Comparison of ENCODE assay signal across 33 cellular contexts in the genomic region with DNA sequence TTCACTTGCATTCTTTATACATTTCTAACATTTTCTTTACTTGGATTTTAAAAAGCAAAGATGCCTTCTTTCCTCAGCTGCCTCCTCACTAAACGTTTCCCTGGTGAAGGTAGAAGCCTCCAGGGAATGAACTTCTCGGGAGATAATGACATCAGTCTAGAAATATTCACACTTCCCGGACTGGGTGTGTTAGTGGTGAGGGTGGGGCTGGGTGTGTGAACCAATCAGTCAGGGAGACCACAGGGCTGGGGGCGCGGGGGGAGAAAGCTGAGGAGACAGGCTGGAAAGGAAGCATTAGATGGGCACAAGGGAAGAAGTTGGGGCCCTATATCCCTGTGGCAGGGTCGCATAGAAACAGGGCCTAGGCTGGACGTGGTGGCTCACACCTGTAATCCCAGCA. TPM values are rescaled to one million over a fixed set of nuclear protein-coding genes. Genes with fewer than 3 reads are reported as not detected.
DNase-seq lines count a peak whose midpoint lies in the region; FAIRE-seq and TF ChIP-seq lines count a peak whose summit lies in the region.
"Had no signal": no experiment of that assay in that cellular context is flagged by ENCODE, and none has a peak within 500 bp of the region (broad histone marks: within the 10 kb centered on the region; RNA-seq: fewer than 3 reads in every experiment).

No MANE protein-coding gene starts in this region.

- H3K4me3 Mint-ChIP-seq in astrocyte (ENCODE audit: unreplicated experiment) = no peak overlapping the region
- H3K4me3 Mint-ChIP-seq: activated B cell treated with CpG ODN at 0.5 μM for 24 hours; CD4-positive, alpha-beta memory T cell; H9; memory B cell; stimulated activated naive CD8-positive, alpha-beta T cell treated with anti-CD3 and anti-CD28 coated beads, Interleukin-15, Interleukin-2, amounts not matched to agents 100 ng/mL and 50 ng/mL, for 24 hours had no signal

- FAIRE-seq in astrocyte (lab: Jason Lieb, UNC) = no peak
- FAIRE-seq: A204.1, colon had no signal

- TF ChIP-seq CTCF in HEK293 (tag by site-specific recombination; IDR thresholded peaks at IDR 0.05) = no peak
- TF ChIP-seq CTCF in astrocyte (IDR thresholded peaks at IDR 0.05; ENCODE audit: insufficient read depth, low read depth, low read length) = no peak

- peaks cover 24% of the 10 kb centered on the region for H3K27me3 Mint-ChIP-seq in astrocyte (ENCODE audit: low read depth, unreplicated experiment)

- H3K9ac ChIP-seq in astrocyte (ENCODE audit: low read length) = no peak overlapping the region

- H3K4me3 ChIP-seq in HEK293 (ENCODE audit: low read depth, low read length) (no peak overlapping the region), astrocyte (ENCODE audit: insufficient read depth, low read depth, low read length) (no peak overlapping the region)
- H3K4me3 ChIP-seq: adrenal gland, heart left ventricle, Peyer's patch, sigmoid colon, SJCRH30, thoracic aorta had no signal

- CTCF ChIA-PET in HEK293 (lab: Yijun Ruan, JAX) = no interaction called here

- H3K4me2 ChIP-seq in astrocyte (ENCODE audit: low read length) = no peak overlapping the region

- H3K27ac ChIP-seq in HEK293 (ENCODE audit: extremely low read depth, low read depth, low read length) (no peak overlapping the region), astrocyte (ENCODE audit: low read depth, low read length) (no peak overlapping the region)
- H3K27ac ChIP-seq: adrenal gland, heart left ventricle, Peyer's patch, sigmoid colon, SJCRH30, thoracic aorta had no signal

- H3K9me3 Mint-ChIP-seq in astrocyte (ENCODE audit: unreplicated experiment) = peaks cover 6% of the 10 kb centered on the region

- POLR2A ChIA-PET in HEK293 (lab: Yijun Ruan, JAX) = no interaction called here

- H3K27ac Mint-ChIP-seq in astrocyte (ENCODE audit: unreplicated experiment) = peak overlapping the region; percentile 29
- H3K27ac Mint-ChIP-seq: activated B cell treated with CpG ODN at 0.5 μM for 24 hours; CD4-positive, alpha-beta memory T cell; H9; memory B cell; stimulated activated naive CD8-positive, alpha-beta T cell treated with anti-CD3 and anti-CD28 coated beads, Interleukin-15, Interleukin-2, amounts not matched to agents 100 ng/mL and 50 ng/mL, for 24 hours had no signal

- H3K9me3 ChIP-seq in HEK293 (ENCODE audit: control insufficient read depth, insufficient read depth, low read depth, low read length) (no peaks in the 10 kb centered on the region), astrocyte (ENCODE audit: insufficient read depth, low read depth, low read length) (no peaks in the 10 kb centered on the region)
- H3K9me3 ChIP-seq: adrenal gland, Peyer's patch, SJCRH30, thoracic aorta had no signal

- H2AFZ ChIP-seq in astrocyte (ENCODE audit: low read depth, low read length) = no peak overlapping the region

- H3K4me1 ChIP-seq in HEK293 (ENCODE audit: control insufficient read depth, insufficient read depth, low read length) = no peaks in the 10 kb centered on the region
- no peaks in the 10 kb centered on the region for H3K4me1 ChIP-seq in astrocyte (ENCODE audit: insufficient read depth, low read length)
- H3K4me1 ChIP-seq: adrenal gland, Peyer's patch, sigmoid colon, SJCRH30 had no signal

- DNase-seq in A172 (ENCODE audit: low spot score) (peak; percentile 54), astrocyte (ENCODE audit: low read depth) (no peak), kidney tubule cell (ENCODE audit: low spot score) (peak; percentile 56), HT-29 (ENCODE audit: low spot score) (no peak), occipital lobe (lab: John Stamatoyannopoulos, UW) (no peak), GF-D8 (lab: John Stamatoyannopoulos, UW) (no peak), KG1 (lab: John Stamatoyannopoulos, UW) (no peak)
- DNase-seq: activated B cell treated with CpG ODN at 0.5 μM for 24 hours; activated naive CD4-positive, alpha-beta T cell treated with Interleukin-2 at 50 U/mL for 16 hours; adrenal gland; CD4-positive, alpha-beta memory T cell; DMS 273 treated with DMSO at 0.1 percent for 48 hours; effector CD4-positive, alpha-beta T cell; GDM1; H9; heart left ventricle; NCI-H1092 treated with DMSO at 0.1 percent for 48 hours; NCI-H187; NCI-H524 treated with DMSO at 0.1 percent for 48 hours; NK-92 treated with Interleukin-12 subunit alpha and Interleukin-12 subunit beta, amount 100 ng/mL, for 24 hours; Peyer's patch; posterior cingulate gyrus; sigmoid colon; stimulated activated CD4-positive, alpha-beta T cell treated with anti-CD3 and anti-CD28 coated beads, Interleukin-15, amount 100 ng/mL, for 24 hours; T-helper 1 cell had no signal

- H3K27me3 ChIP-seq in astrocyte (ENCODE audit: insufficient read depth, low read length) = no peaks in the 10 kb centered on the region
- H3K27me3 ChIP-seq: adrenal gland, Peyer's patch, SJCRH30 had no signal

- no peaks in the 10 kb centered on the region for H4K20me1 ChIP-seq in astrocyte (ENCODE audit: insufficient read depth, low read length)

- no peaks in the 10 kb centered on the region for H3K79me2 ChIP-seq in astrocyte (ENCODE audit: insufficient read depth, low read length)

- H3K36me3 ChIP-seq in HEK293 (ENCODE audit: control insufficient read depth in 2 of 2, insufficient read depth in 1 of 2, low read length in 2 of 2) (no peaks in the 10 kb centered on the region), astrocyte (ENCODE audit: insufficient read depth, low read length) (no peaks in the 10 kb centered on the region)
- H3K36me3 ChIP-seq: adrenal gland, heart left ventricle, Peyer's patch, sigmoid colon, SJCRH30, thoracic aorta had no signal

- no peaks in the 10 kb centered on the region for H3K36me3 Mint-ChIP-seq in astrocyte (ENCODE audit: low read depth, unreplicated experiment)
- H3K36me3 Mint-ChIP-seq: CD4-positive, alpha-beta memory T cell had no signal

- peaks cover 8% of the 10 kb centered on the region for H3K4me1 Mint-ChIP-seq in astrocyte (ENCODE audit: low read depth, unreplicated experiment)

TF ChIP-seq in HEK293, 187 proteins besides CTCF, POLR2A, EP300 and RAD21:
- TF ChIP-seq, protein P1, sequence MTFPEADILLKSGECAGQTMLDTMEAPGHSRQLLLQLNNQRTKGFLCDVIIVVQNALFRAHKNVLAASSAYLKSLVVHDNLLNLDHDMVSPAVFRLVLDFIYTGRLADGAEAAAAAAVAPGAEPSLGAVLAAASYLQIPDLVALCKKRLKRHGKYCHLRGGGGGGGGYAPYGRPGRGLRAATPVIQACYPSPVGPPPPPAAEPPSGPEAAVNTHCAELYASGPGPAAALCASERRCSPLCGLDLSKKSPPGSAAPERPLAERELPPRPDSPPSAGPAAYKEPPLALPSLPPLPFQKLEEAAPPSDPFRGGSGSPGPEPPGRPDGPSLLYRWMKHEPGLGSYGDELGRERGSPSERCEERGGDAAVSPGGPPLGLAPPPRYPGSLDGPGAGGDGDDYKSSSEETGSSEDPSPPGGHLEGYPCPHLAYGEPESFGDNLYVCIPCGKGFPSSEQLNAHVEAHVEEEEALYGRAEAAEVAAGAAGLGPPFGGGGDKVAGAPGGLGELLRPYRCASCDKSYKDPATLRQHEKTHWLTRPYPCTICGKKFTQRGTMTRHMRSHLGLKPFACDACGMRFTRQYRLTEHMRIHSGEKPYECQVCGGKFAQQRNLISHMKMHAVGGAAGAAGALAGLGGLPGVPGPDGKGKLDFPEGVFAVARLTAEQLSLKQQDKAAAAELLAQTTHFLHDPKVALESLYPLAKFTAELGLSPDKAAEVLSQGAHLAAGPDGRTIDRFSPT (tag by site-specific recombination; IDR thresholded peaks at IDR 0.05) = no peak
- no peak for TF ChIP-seq GLIS1 (tag by site-specific recombination; IDR thresholded peaks at IDR 0.05)
- TF ChIP-seq ZNF248 (tag by site-specific recombination; IDR thresholded peaks at IDR 0.05) = no peak
- no peak for TF ChIP-seq ZNF148 (tag by site-specific recombination; IDR thresholded peaks at IDR 0.05; ENCODE audit: borderline replicate concordance)
- TF ChIP-seq HOXD13 (CRISPR knock-in tag; IDR thresholded peaks at IDR 0.05; ENCODE audit: borderline replicate concordance) = no peak
- no peak for TF ChIP-seq ZNF776 (tag by site-specific recombination; IDR thresholded peaks at IDR 0.05; ENCODE audit: borderline replicate concordance)
- no peak for TF ChIP-seq ZNF501 (tag by site-specific recombination; IDR thresholded peaks at IDR 0.05)
- TF ChIP-seq KLF1 (tag by site-specific recombination; IDR thresholded peaks at IDR 0.05) = peak; percentile 61

RNA-seq across cellular contexts. Expression of gene BOD1L2, which starts 58.9 kb away (rescaled TPM):
- total RNA-seq in A172 (2014; rRNA removed; shearing (Covaris generic)) = not detected in 2 replicates
- total RNA-seq in astrocyte (not detected in 2 replicates), occipital lobe (not detected)
- not detected in 2 replicates for total RNA-seq in HT-29 (2014; rRNA removed; shearing (Covaris generic))
- total RNA-seq: activated B cell treated with CpG ODN at 0.5 μM for 24 hours; adrenal gland; CD4-positive, alpha-beta memory T cell; epithelial cell of proximal tubule; H9; heart left ventricle; sigmoid colon; SJCRH30; thoracic aorta had no signal

Comparison
In these comparisons a context has a peak if more than half of its experiments do, and no peak if none do; other contexts are left out.
1. DNase-seq: peak in A172 (single experiment) and kidney tubule cell (single experiment); none in astrocyte (single experiment), HT-29 (single experiment), occipital lobe (single experiment), GF-D8 (single experiment) and KG1 (single experiment).